ENCODE assay signal across 27 cellular contexts in genomic region chr7:155560196-155560595, GRCh38. TPM values are rescaled to one million over a fixed set of nuclear protein-coding genes. Genes with fewer than 3 reads are reported as not detected.
"Had no signal": no experiment of that assay in that cellular context is flagged by ENCODE, and none has a peak within 500 bp of the region (broad histone marks: within the 10 kb centered on the region; RNA-seq: fewer than 3 reads in every experiment).

No MANE protein-coding gene starts in this region.

- H3K27ac ChIP-seq: HL-60, KMS-11, Peyer's patch, SJSA1, SK-N-MC had no signal

- H3K36me3 Mint-ChIP-seq: IgD-negative memory B cell had no signal

- H3K9ac ChIP-seq: KMS-11 had no signal

- H3K4me2 ChIP-seq: KMS-11 had no signal

- H3K4me1 Mint-ChIP-seq: IgD-negative memory B cell had no signal

- DNase-seq: Kasumi-1, MM.1S, NCI-H1092 treated with DMSO at 0.1 percent for 48 hours, NCI-H1436, NCI-H187, NCI-H2029, NCI-H2081 treated with DMSO at 0.1 percent for 48 hours, NCI-H2171, NCI-H226, NCI-H446, NCI-H510A, NCI-H524 treated with DMSO at 0.1 percent for 48 hours, NCI-H69, NCI-H774, PC-3, Peyer's patch, SIG-M5 had no signal

- H3K4me3 Mint-ChIP-seq: IgD-negative memory B cell had no signal

- H3K4me3 ChIP-seq: K562, Peyer's patch, SJSA1, SK-N-MC had no signal

- H3K27me3 ChIP-seq: Peyer's patch had no signal

- H3K4me1 ChIP-seq: Peyer's patch, SJSA1 had no signal

- H3K9me3 ChIP-seq: Peyer's patch, SJSA1 had no signal

- H3K36me3 ChIP-seq: Peyer's patch, SJSA1 had no signal

- ATAC-seq: PC-3, Right ventricle myocardium inferior had no signal

- H3K27ac Mint-ChIP-seq: IgD-negative memory B cell had no signal

RNA-seq across cellular contexts. Expression of gene CNPY1, which starts 13.8 kb away (rescaled TPM):
- total RNA-seq: K562, M059J, OCI-LY7, PC-3, Right ventricle myocardium inferior, RPMI7951, SJSA1 had no signal
- polyA plus RNA-seq: IgD-negative memory B cell, K562 had no signal
